8 cellular contexts compared by ENCODE assay signal in genomic region chr7:75637854-75638606, GRCh38.
DNase-seq lines count a peak whose midpoint lies in the region; ATAC-seq and TF ChIP-seq lines count a peak whose summit lies in the region.

No MANE protein-coding gene starts in this region.

- H3K27me3 ChIP-seq in right atrium auricular region (no peaks in the 10 kb centered on the region), gastrocnemius medialis (no peaks in the 10 kb centered on the region)

- H3K36me3 ChIP-seq in right atrium auricular region (no peaks in the 10 kb centered on the region), gastrocnemius medialis (no peaks in the 10 kb centered on the region)

- DNase-seq in GM12865 (ENCODE audit: low read depth) (no peak), right atrium auricular region (ENCODE audit: low spot score) (no peak), gastrocnemius medialis (no peak), left lobe of liver (ENCODE audit: low spot score) (no peak)
- DNase-seq in stimulated activated CD8-positive, alpha-beta memory T cell treated with anti-CD3 and anti-CD28 coated beads, Interleukin-4, amount 100 ng/mL, for 48 hours, result no peak

- H3K27ac ChIP-seq in right atrium auricular region (peak overlapping the region; percentile 72 to 79), gastrocnemius medialis (peak overlapping the region in 3 of 4 donors; percentile 65 to 78 (median 76))

- ATAC-seq in gastrocnemius medialis (no peak), GM21423 (IDR thresholded peaks at IDR 0.05; ENCODE audit: unreplicated experiment) (no peak), left lobe of liver (no peak), HG02678 (IDR thresholded peaks at IDR 0.05; ENCODE audit: unreplicated experiment) (no peak)

- intact Hi-C loops in gastrocnemius medialis (cut with DNase I; ENCODE audit: low total_unique reads), result loop anchor here (5.0 kb wide), 1 partner anchor 106 kb away; no protein-coding TSS in a partner anchor

- H3K4me1 ChIP-seq in right atrium auricular region (peaks cover 0 to 24% of the 10 kb centered on the region in 2 donors), gastrocnemius medialis (peaks cover 16 to 22% of the 10 kb centered on the region in 2 donors)

- in situ Hi-C loops in gastrocnemius medialis (cut with MboI; ENCODE audit: low sequenced_read_pairs in 4 of 4), result loop anchor here in 1 of 4 donors (25.0 kb wide), 1 partner anchor 99 kb away; the partner anchor contains the start of gene HIP1

- H3K4me3 ChIP-seq in GM12865 (ENCODE audit: low read depth, low read length) (peak overlapping the region; percentile 65), WI38 (ENCODE audit: low read depth, low read length) (peak overlapping the region; percentile 69), right atrium auricular region (peak overlapping the region; percentile 54 to 73), gastrocnemius medialis (peak overlapping the region; percentile 63 to 79 (median 74))

- peaks cover 0 to 3% of the 10 kb centered on the region in 2 donors for H3K9me3 ChIP-seq in right atrium auricular region
- H3K9me3 ChIP-seq in gastrocnemius medialis, result no peaks in the 10 kb centered on the region

- TF ChIP-seq CTCF in GM12865 (IDR thresholded peaks at IDR 0.05; ENCODE audit: insufficient read depth, low read depth, low read length, missing control alignments) (no peak), WI38 (IDR thresholded peaks at IDR 0.05; ENCODE audit: low read depth, low read length) (no peak), right atrium auricular region (IDR thresholded peaks at IDR 0.05) (no peak), gastrocnemius medialis (IDR thresholded peaks at IDR 0.05 in 4 of 5, conservative IDR thresholded peaks at IDR 0.05 in 1 of 5) (no peak)

- TF ChIP-seq POLR2A in gastrocnemius medialis (IDR thresholded peaks at IDR 0.05), result no peak
